ENCODE assay signal across 8 cellular contexts in the genomic region with DNA sequence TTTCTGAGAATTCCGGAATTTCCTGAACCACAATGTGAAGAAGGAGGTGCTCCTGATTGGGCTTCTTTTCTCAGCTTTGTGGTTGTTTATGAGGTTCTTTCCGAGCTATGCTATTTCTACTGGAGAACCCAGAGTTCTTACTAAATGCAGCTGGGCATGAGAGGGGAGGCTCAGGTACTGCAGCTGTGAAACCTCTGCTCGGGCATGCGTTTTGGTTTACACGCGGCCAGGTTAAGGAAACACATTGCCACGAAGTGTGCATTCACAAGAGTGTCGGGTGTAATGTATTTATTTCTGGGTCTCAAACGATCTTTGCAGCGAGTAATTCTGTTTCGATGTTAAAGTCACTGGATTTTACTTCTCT. TPM values are rescaled to one million over a fixed set of nuclear protein-coding genes. Genes with fewer than 3 reads are reported as not detected.
DNase-seq lines count a peak whose midpoint lies in the region; ATAC-seq and TF ChIP-seq lines count a peak whose summit lies in the region.

No MANE protein-coding gene starts in this region.

- no peaks in the 10 kb centered on the region for H3K9me2 ChIP-seq in hepatocyte (replicated peaks; ENCODE audit: insufficient read depth)

- H3K27me3 ChIP-seq in cardiac muscle cell (no peaks in the 10 kb centered on the region), hepatocyte (peaks cover 19% of the 10 kb centered on the region)

- peaks cover 6% of the 10 kb centered on the region for H3K36me3 ChIP-seq in cardiac muscle cell
- H3K36me3 ChIP-seq in hepatocyte (replicated peaks; ENCODE audit: insufficient read depth, low read depth), result no peaks in the 10 kb centered on the region

- peak overlapping the region; percentile 67 for H2AFZ ChIP-seq in hepatocyte

- peak overlapping the region; percentile 88 for H3K4me3 ChIP-seq in cardiac muscle cell
- peak overlapping the region; percentile 55 for H3K4me3 ChIP-seq in hepatocyte
- peak overlapping the region; percentile 55 to 98 (median 83) for H3K4me3 ChIP-seq in skin epidermis

- H3K79me2 ChIP-seq in hepatocyte, result peaks cover 27% of the 10 kb centered on the region

- TF ChIP-seq CTCF in cardiac muscle cell (IDR thresholded peaks at IDR 0.05; ENCODE audit: low read depth, low read length) (no peak), hepatocyte (IDR thresholded peaks at IDR 0.05; ENCODE audit: poor library complexity) (no peak)

- peaks cover 24% of the 10 kb centered on the region for H3K4me1 ChIP-seq in cardiac muscle cell (ENCODE audit: low read depth)
- peaks cover 21% of the 10 kb centered on the region for H3K4me1 ChIP-seq in hepatocyte (ENCODE audit: insufficient read depth)

- peak overlapping the region; percentile 98 for H3K27ac ChIP-seq in cardiac muscle cell
- peak overlapping the region; percentile 59 for H3K27ac ChIP-seq in hepatocyte
- H3K27ac ChIP-seq in skin epidermis, result peak overlapping the region in 15 of 21 experiments; percentile 21 to 99 (median 97)

- no peak for ATAC-seq in Right ventricle myocardium inferior
- ATAC-seq in HG02938 (IDR thresholded peaks at IDR 0.05; ENCODE audit: unreplicated experiment), result peak; percentile 27

- H3K9me3 ChIP-seq in cardiac muscle cell (ENCODE audit: low read depth), result no peaks in the 10 kb centered on the region
- H3K9me3 ChIP-seq in hepatocyte (ENCODE audit: low read depth), result no peaks in the 10 kb centered on the region

- peaks cover 26% of the 10 kb centered on the region for H4K20me1 ChIP-seq in hepatocyte (ENCODE audit: insufficient read depth, poor library complexity, severe bottlenecking)

- intact Hi-C loops in Right ventricle myocardium inferior (cut with DNase I), result no loop called here

- 1% methylated on average over 11 of the region's 11 CpGs for WGBS in hepatocyte (ENCODE audit: low lambda C conversion rate, missing lambda C conversion rate)

- DNase-seq in cardiac muscle cell (ENCODE audit: low read depth in 1 of 2, low spot score in 1 of 2), result peak; percentile 10 to 45
- no peak for DNase-seq in Right ventricle myocardium inferior (ENCODE audit: missing footprints)
- peak; percentile 84 for DNase-seq in NOMO-1 treated with DMSO at 0.1 percent for 48 hours (lab: John Stamatoyannopoulos, UW; ENCODE audit: unreplicated experiment)
- peak; percentile 59 for DNase-seq in activated naive CD4-positive, alpha-beta T cell treated with anti-CD3 and anti-CD28 coated beads, Interleukin-2, amount 50 U/mL, for 16 hours
- peak; percentile 27 for DNase-seq in hepatocyte (ENCODE audit: low spot score)
- no peak for DNase-seq in AG08396 (ENCODE audit: low spot score)

- H3K4me2 ChIP-seq in hepatocyte, result peak overlapping the region; percentile 88

RNA-seq across cellular contexts. Expression of a gene that starts 0.7 kb away (rescaled TPM):
- 3.4 and 13.1 TPM in 2 replicates for total RNA-seq in cardiac muscle cell
- polyA plus RNA-seq in cardiac muscle cell, result 1.5 and 3.1 TPM in 2 replicates
- total RNA-seq in Right ventricle myocardium inferior, result 0.81 TPM
- total RNA-seq in hepatocyte, result 6.6 and 8.4 TPM in 2 replicates
- polyA plus RNA-seq in hepatocyte, result 1.7 and 2.6 TPM in 2 replicates

RNA-seq across cellular contexts. Expression of a gene that starts 51.6 kb away (rescaled TPM):
- total RNA-seq in cardiac muscle cell (2.7 and 3.3 TPM in 2 replicates), Right ventricle myocardium inferior (1.8 TPM), hepatocyte (5.4 and 8.7 TPM in 2 replicates)
- polyA plus RNA-seq in cardiac muscle cell (0.97 and 3.6 TPM in 2 replicates), hepatocyte (3.9 and 4.7 TPM in 2 replicates)

Comparison
In these comparisons a context has a peak if more than half of its experiments do, and no peak if none do; other contexts are left out.
1. DNase-seq: peak in cardiac muscle cell (2 of 2), NOMO-1 treated with DMSO at 0.1 percent for 48 hours (single experiment), activated naive CD4-positive, alpha-beta T cell treated with anti-CD3 and anti-CD28 coated beads, Interleukin-2, amount 50 U/mL, for 16 hours (single experiment) and hepatocyte (single experiment); none in Right ventricle myocardium inferior (single experiment) and AG08396 (single experiment).
2. Peak in every context shown above with its lines, with median percentiles within 50 percentile points of each other: H3K27ac ChIP-seq and H3K4me3 ChIP-seq.